Comparison of ENCODE assay signal across 30 cellular contexts in the genomic region with DNA sequence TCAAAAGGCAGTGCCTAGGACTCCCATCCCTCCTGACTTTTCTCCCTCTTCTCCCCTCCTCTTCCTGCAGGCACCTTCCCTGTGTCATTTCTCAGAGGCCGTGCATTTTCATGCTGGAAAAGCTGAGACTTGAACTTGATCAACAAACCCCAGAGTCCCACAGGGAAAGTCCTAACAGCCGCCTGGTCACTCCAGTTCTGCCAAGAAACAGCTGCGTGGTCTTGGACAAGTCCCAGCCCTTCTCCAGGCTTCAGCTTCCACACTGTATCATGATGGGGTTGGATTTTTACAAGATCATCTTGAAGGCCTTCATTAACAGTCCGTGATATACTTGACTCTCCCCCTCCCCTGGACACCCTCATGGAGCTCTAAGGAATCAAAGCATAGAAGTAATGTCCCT.
DNase-seq lines count a peak whose midpoint lies in the region; ATAC-seq and TF ChIP-seq lines count a peak whose summit lies in the region.
"Had no signal": no experiment of that assay in that cellular context is flagged by ENCODE, and none has a peak within 500 bp of the region (broad histone marks: within the 10 kb centered on the region; RNA-seq: fewer than 3 reads in every experiment).

No MANE protein-coding gene starts in this region.

- DNase-seq in Right ventricle myocardium superior = peak; percentile 60
- no peak for DNase-seq in left ventricle myocardium inferior
- peak; percentile 57 for DNase-seq in myocyte (ENCODE audit: low read depth)
- no peak for DNase-seq in uterus
- DNase-seq in AG20443 (ENCODE audit: low spot score) = no peak
- no peak for DNase-seq in DMS79 (lab: John Stamatoyannopoulos, UW)
- DNase-seq in omental fat pad (ENCODE audit: low spot score) = no peak
- DNase-seq: activated CD4-positive, CD25-positive, alpha-beta regulatory T cell treated with anti-CD3 and anti-CD28 coated beads, Interleukin-2, amount 50 U/mL, for 72 hours; activated CD8-positive, alpha-beta T cell treated with anti-CD3 and anti-CD28 coated beads for 36 hours; Caco-2; colonic mucosa; effector memory CD8-positive, alpha-beta T cell; foreskin melanocyte; GM23248; hippocampal formation; left colon; naive thymus-derived CD8-positive, alpha-beta T cell; NCI-H1436; NCI-H2081 treated with DMSO at 0.1 percent for 48 hours; NCI-H226; stimulated activated CD4-positive, alpha-beta T cell treated with anti-CD3 and anti-CD28 coated beads, Interleukin-4, amount 100 ng/mL, for 4 hours had no signal

- peak overlapping the region in 4 of 5 experiments; percentile 54 to 94 (median 74) for H3K27ac Mint-ChIP-seq in brain
- H3K27ac Mint-ChIP-seq: memory B cell had no signal

- H3K4me1 ChIP-seq in left ventricle myocardium inferior = peaks cover 27% of the 10 kb centered on the region
- no peaks in the 10 kb centered on the region for H3K4me1 ChIP-seq in uterus
- H3K4me1 ChIP-seq: Caco-2, colonic mucosa, vagina had no signal

- TF ChIP-seq POLR2A in uterus (IDR thresholded peaks at IDR 0.05) = no peak

- H3K9me3 ChIP-seq in left ventricle myocardium inferior (replicated peaks) = no peaks in the 10 kb centered on the region
- no peaks in the 10 kb centered on the region for H3K9me3 ChIP-seq in uterus
- H3K9me3 ChIP-seq: Caco-2, colonic mucosa, ovary, vagina had no signal

- peak overlapping the region in 2 of 5 experiments; percentile 20 to 63 for H3K4me3 Mint-ChIP-seq in brain
- H3K4me3 Mint-ChIP-seq: activated CD8-positive, alpha-beta T cell treated with anti-CD3 and anti-CD28 coated beads for 36 hours; activated naive CD4-positive, alpha-beta T cell treated with anti-CD3 and anti-CD28 coated beads, Interleukin-2, amount 50 U/mL, for 24 hours; effector memory CD8-positive, alpha-beta T cell; memory B cell; stimulated activated memory B cell treated with anti-CD40 and anti-IgM and Interleukin-4, amounts not matched to agents 10 μg/mL and 1 μg/mL and 100 μg/mL, for 72 hours had no signal

- TF ChIP-seq CTCF in left ventricle myocardium inferior (IDR thresholded peaks at IDR 0.05; ENCODE audit: borderline replicate concordance) (no peak), brain (conservative IDR thresholded peaks at IDR 0.05) (no peak), uterus (IDR thresholded peaks at IDR 0.05) (no peak), omental fat pad (IDR thresholded peaks at IDR 0.05) (no peak)

- peak; percentile 18 for ATAC-seq in Right ventricle myocardium superior (ENCODE audit: poor library complexity)
- ATAC-seq in omental fat pad (ENCODE audit: low FRiP score) = no peak
- ATAC-seq: activated T-helper 17 cell treated with anti-CD3 and anti-CD28 coated beads, Interleukin-2, amount 50 U/mL, for 72 hours; effector memory CD8-positive, alpha-beta T cell; left colon; stimulated activated memory B cell treated with anti-CD40 and anti-IgM and Interleukin-4, amounts not matched to agents 10 μg/mL and 1 μg/mL and 100 μg/mL, for 72 hours had no signal

- H3K36me3 ChIP-seq in left ventricle myocardium inferior (no peaks in the 10 kb centered on the region), uterus (no peaks in the 10 kb centered on the region)
- H3K36me3 ChIP-seq: colonic mucosa, ovary, vagina had no signal

- peaks cover 58% of the 10 kb centered on the region for H3K4me1 Mint-ChIP-seq in brain

- intact Hi-C loops in Right ventricle myocardium superior (cut with DNase I) (loop anchor here (10.0 kb wide), 4 partner anchors 83 to 533 kb away; partner anchors contain the start of gene BCOR), left ventricle myocardium inferior (cut with micrococcal nuclease) (loop anchor here (10.0 kb wide), 1 partner anchor 83 kb away; no protein-coding TSS in a partner anchor), uterus (cut with DNase I; ENCODE audit: low total_unique reads) (no loop called here)

- H3K27me3 ChIP-seq in left ventricle myocardium inferior (ENCODE audit: low read depth) = no peaks in the 10 kb centered on the region
- H3K27me3 ChIP-seq in uterus = no peaks in the 10 kb centered on the region
- H3K27me3 ChIP-seq: colonic mucosa, ovary, vagina had no signal

- H3K36me3 Mint-ChIP-seq in brain = no peaks in the 10 kb centered on the region
- H3K36me3 Mint-ChIP-seq: activated naive CD4-positive, alpha-beta T cell treated with anti-CD3 and anti-CD28 coated beads, Interleukin-2, amount 50 U/mL, for 24 hours; memory B cell; naive thymus-derived CD8-positive, alpha-beta T cell; stimulated activated memory B cell treated with anti-CD40 and anti-IgM and Interleukin-4, amounts not matched to agents 10 μg/mL and 1 μg/mL and 100 μg/mL, for 72 hours had no signal

- no peak overlapping the region for H3K4me3 ChIP-seq in left ventricle myocardium inferior
- no peak overlapping the region for H3K4me3 ChIP-seq in uterus
- H3K4me3 ChIP-seq: colonic mucosa, GM23248, ovary, SK-N-MC, vagina had no signal

- no peak overlapping the region for H3K27ac ChIP-seq in left ventricle myocardium inferior (replicated peaks)
- H3K27ac ChIP-seq in uterus = peak overlapping the region; percentile 21 to 50
- H3K27ac ChIP-seq: colonic mucosa, GM23248, KMS-11, ovary, SK-N-MC, vagina had no signal

- H3K9me3 Mint-ChIP-seq in brain = peaks cover 0 to 16% (median 1%) of the 10 kb centered on the region in 5 experiments
- H3K9me3 Mint-ChIP-seq: activated CD8-positive, alpha-beta T cell treated with anti-CD3 and anti-CD28 coated beads for 36 hours; activated naive CD4-positive, alpha-beta T cell treated with anti-CD3 and anti-CD28 coated beads, Interleukin-2, amount 50 U/mL, for 24 hours; activated T-helper 17 cell treated with anti-CD3 and anti-CD28 coated beads, Interleukin-2, amount 50 U/mL, for 72 hours; effector memory CD8-positive, alpha-beta T cell; memory B cell; stimulated activated memory B cell treated with anti-CD40 and anti-IgM and Interleukin-4, amounts not matched to agents 10 μg/mL and 1 μg/mL and 100 μg/mL, for 72 hours had no signal

- H3K27me3 Mint-ChIP-seq in brain = peaks cover 14% of the 10 kb centered on the region
- H3K27me3 Mint-ChIP-seq: activated naive CD4-positive, alpha-beta T cell treated with anti-CD3 and anti-CD28 coated beads, Interleukin-2, amount 50 U/mL, for 24 hours; activated T-helper 17 cell treated with anti-CD3 and anti-CD28 coated beads, Interleukin-2, amount 50 U/mL, for 72 hours; effector memory CD8-positive, alpha-beta T cell; memory B cell; naive thymus-derived CD8-positive, alpha-beta T cell had no signal

Comparison
In these comparisons a context has a peak if more than half of its experiments do, and no peak if none do; other contexts are left out.
1. DNase-seq: peak in Right ventricle myocardium superior (single experiment) and myocyte (single experiment); none in left ventricle myocardium inferior (single experiment), uterus (0 of 2), AG20443 (single experiment), DMS79 (single experiment) and omental fat pad (single experiment).